Comparison of ENCODE assay signal across 8 cellular contexts in the genomic region with DNA sequence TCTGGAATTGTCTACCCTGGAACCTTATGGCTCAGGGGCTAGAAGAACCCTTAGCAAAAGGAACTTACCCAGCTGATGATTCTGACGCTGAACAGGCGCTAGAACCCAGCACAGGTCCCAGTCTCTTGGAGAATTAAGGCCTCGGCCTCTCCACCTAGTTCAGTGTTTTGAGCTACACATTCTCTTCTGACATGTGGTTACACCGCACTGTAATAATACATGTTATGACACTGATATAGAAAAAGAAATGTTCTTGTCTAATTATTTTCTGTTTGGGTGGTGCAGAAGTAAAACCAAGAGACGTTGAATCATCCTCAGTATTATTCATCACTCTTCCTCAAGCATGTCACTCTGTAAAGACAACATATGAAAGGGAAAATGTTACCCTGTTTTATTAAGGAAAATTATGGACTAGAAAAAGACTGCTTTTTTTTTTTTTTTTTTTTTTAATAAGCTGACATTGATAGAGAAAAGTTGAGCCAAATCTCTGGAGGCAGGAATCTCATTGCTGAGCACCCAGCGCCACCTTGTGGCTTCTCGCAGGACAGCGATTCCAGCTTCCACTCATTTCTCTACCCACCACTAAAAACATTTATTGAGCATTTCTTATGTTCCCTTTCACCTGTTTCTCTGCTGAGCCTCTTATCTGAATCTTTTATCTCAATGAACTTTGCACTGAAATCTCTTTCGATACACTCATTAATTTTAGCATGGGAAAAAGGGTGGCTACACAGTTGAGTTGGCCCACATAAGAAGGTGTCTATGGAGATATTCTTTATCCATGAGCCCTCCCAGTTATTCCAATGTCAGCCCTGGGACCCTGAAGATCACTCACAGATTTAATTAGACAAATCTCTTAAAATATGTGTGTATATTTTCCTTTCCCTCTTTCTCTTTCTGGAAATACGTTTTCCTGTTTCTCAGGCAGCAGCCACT. TPM values are rescaled to one million over a fixed set of nuclear protein-coding genes. Genes with fewer than 3 reads are reported as not detected.
DNase-seq lines count a peak whose midpoint lies in the region; ATAC-seq and TF ChIP-seq lines count a peak whose summit lies in the region.

No MANE protein-coding gene starts in this region.

- H3K27me3 Mint-ChIP-seq in osteocyte (ENCODE audit: unreplicated experiment) = peaks cover 15% of the 10 kb centered on the region

- no peaks in the 10 kb centered on the region for H3K36me3 Mint-ChIP-seq in osteocyte (ENCODE audit: unreplicated experiment)

- H3K27ac ChIP-seq in vagina = no peak overlapping the region

- DNase-seq in AG08396 (ENCODE audit: low spot score) = peak; percentile 63
- DNase-seq in NCI-H446 (lab: John Stamatoyannopoulos, UW) = peak; percentile 60 to 69
- peak; percentile 76 for DNase-seq in activated CD8-positive, alpha-beta memory T cell treated with anti-CD3 and anti-CD28 coated beads, Interleukin-2, amount 50 U/mL, for 48 hours
- DNase-seq in fibroblast of the conjunctiva (ENCODE audit: low read depth) = peak; percentile 55
- no peak for DNase-seq in osteocyte (ENCODE audit: extremely low spot score, unreplicated experiment)
- no peak for DNase-seq in vagina (ENCODE audit: extremely low spot score in 2 of 2)

- peaks cover 17% of the 10 kb centered on the region for H3K4me1 Mint-ChIP-seq in osteocyte (ENCODE audit: unreplicated experiment)

- TF ChIP-seq POLR2A in vagina (IDR thresholded peaks at IDR 0.05) = no peak

- TF ChIP-seq CTCF in osteocyte (IDR thresholded peaks at IDR 0.05) (peak; percentile 84), vagina (IDR thresholded peaks at IDR 0.05) (peak; percentile 47 to 82 (median 67))

- H3K9me3 ChIP-seq in vagina = no peaks in the 10 kb centered on the region

- no peak overlapping the region for H3K27ac Mint-ChIP-seq in osteocyte (ENCODE audit: unreplicated experiment)

- intact Hi-C loops in vagina (cut with DNase I) = loop anchor here (5.0 to 10.0 kb wide), 3 partner anchors 115 to 973 kb away; no protein-coding TSS in a partner anchor

- H3K4me3 Mint-ChIP-seq in osteocyte (ENCODE audit: unreplicated experiment) = no peak overlapping the region

- no peak overlapping the region for H3K4me3 ChIP-seq in vagina

- ATAC-seq in GM18502 (IDR thresholded peaks at IDR 0.05; ENCODE audit: poor library complexity, unreplicated experiment) = peak; percentile 70
- peak; percentile 72 for ATAC-seq in HG03064 (IDR thresholded peaks at IDR 0.05; ENCODE audit: low read depth, unreplicated experiment)

- peaks cover 7% of the 10 kb centered on the region for H3K4me1 ChIP-seq in vagina

- H3K9me3 Mint-ChIP-seq in osteocyte (ENCODE audit: unreplicated experiment) = no peaks in the 10 kb centered on the region

- no peaks in the 10 kb centered on the region for H3K27me3 ChIP-seq in vagina

- no peaks in the 10 kb centered on the region for H3K36me3 ChIP-seq in vagina

RNA-seq across cellular contexts. Expression of a gene that starts 12.6 kb away (rescaled TPM):
- total RNA-seq in osteocyte (not detected in 2 replicates), vagina (2.9 TPM)

Comparison
In these comparisons a context has a peak if more than half of its experiments do, and no peak if none do; other contexts are left out.
1. DNase-seq: peak in AG08396 (single experiment), NCI-H446 (2 of 2), activated CD8-positive, alpha-beta memory T cell treated with anti-CD3 and anti-CD28 coated beads, Interleukin-2, amount 50 U/mL, for 48 hours (single experiment) and fibroblast of the conjunctiva (single experiment); none in osteocyte (single experiment) and vagina (0 of 2).